24 cellular contexts compared by ENCODE assay signal in genomic region chr17:57328109-57328882, GRCh38.
A peak's percentile ranks its signal among the peaks of the same experiment; 100 is the strongest.
DNase-seq lines count a peak whose midpoint lies in the region; ATAC-seq and TF ChIP-seq lines count a peak whose summit lies in the region.
"Had no signal": no experiment of that assay in that cellular context is flagged by ENCODE, and none has a peak within 500 bp of the region (broad histone marks: within the 10 kb centered on the region; RNA-seq: fewer than 3 reads in every experiment).

No MANE protein-coding gene starts in this region.

- no peak overlapping the region for H2BK12ac ChIP-seq in trophoblast cell (ENCODE audit: low read length)

- H3K36me3 ChIP-seq in DND-41 (ENCODE audit: insufficient read depth, low read length) (peaks cover 92% of the 10 kb centered on the region), Karpas-422 (ENCODE audit: insufficient read depth, low read length) (no peaks in the 10 kb centered on the region; the same call in 1 of the 2 replicates), trophoblast cell (ENCODE audit: control insufficient read depth in 1 of 2, insufficient read depth in 2 of 2, low read length in 2 of 2) (peaks cover 11 to 21% of the 10 kb centered on the region in 2 experiments)
- H3K36me3 ChIP-seq: suprapubic skin had no signal

- H4K12ac ChIP-seq in trophoblast cell (ENCODE audit: low read depth, low read length) = no peak overlapping the region

- no peak overlapping the region for H2BK5ac ChIP-seq in trophoblast cell (ENCODE audit: low read depth, low read length, poor library complexity)

- H3K4me1 Mint-ChIP-seq in activated T-helper 2 cell treated with anti-CD3 and anti-CD28 coated beads, Interferon-gamma antibody, Interleukin-2, Interleukin-4, amounts not matched to agents 10 μg/mL and 5 μg/mL and 100 μg/mL, durations not matched to agents 14 hours and 24 hours and 36 hours (ENCODE audit: low read depth) = peaks cover 40% of the 10 kb centered on the region

- in situ Hi-C loops in KBM-7 (cut with MboI; ENCODE audit: low pct_unique_long_range_greater_than_20kb, low sequenced_read_pairs) = no loop called here

- H3K4me1 ChIP-seq in DND-41 (ENCODE audit: insufficient read depth, low read length) = peaks cover 49% of the 10 kb centered on the region
- H3K4me1 ChIP-seq in Karpas-422 (ENCODE audit: low read length) = peaks cover 39% of the 10 kb centered on the region
- no peaks in the 10 kb centered on the region for H3K4me1 ChIP-seq in trophoblast cell (ENCODE audit: control insufficient read depth in 1 of 2, insufficient read depth in 2 of 2, low read length in 2 of 2)
- H3K4me1 ChIP-seq: esophagus squamous epithelium, suprapubic skin had no signal

- H2AFZ ChIP-seq in DND-41 (ENCODE audit: low read depth, low read length) = no peak overlapping the region
- H2AFZ ChIP-seq in Karpas-422 (ENCODE audit: low read length) = no peak overlapping the region
- H2AFZ ChIP-seq in trophoblast cell (ENCODE audit: insufficient read depth, low read length, poor library complexity) = no peak overlapping the region

- no peak for TF ChIP-seq CTCF in DND-41 (IDR thresholded peaks at IDR 0.05; ENCODE audit: borderline replicate concordance, extremely low read depth, low read length, poor library complexity, severe bottlenecking)

- no CpG with 5 or more reads among the region's 1 CpG for WGBS in trophoblast cell (ENCODE audit: extremely low coverage, insufficient coverage, insufficient read length)

- H3K14ac ChIP-seq in trophoblast cell (ENCODE audit: low read length) = no peak overlapping the region

- H4K91ac ChIP-seq in trophoblast cell (ENCODE audit: low read depth, low read length) = no peak overlapping the region

- peaks cover 46% of the 10 kb centered on the region for H3K36me3 Mint-ChIP-seq in activated T-helper 2 cell treated with anti-CD3 and anti-CD28 coated beads, Interferon-gamma antibody, Interleukin-2, Interleukin-4, amounts not matched to agents 10 μg/mL and 5 μg/mL and 100 μg/mL, durations not matched to agents 14 hours and 24 hours and 36 hours (ENCODE audit: low read depth)

- H4K20me1 ChIP-seq in DND-41 (ENCODE audit: insufficient read depth, low read length) (peaks cover 80% of the 10 kb centered on the region), Karpas-422 (ENCODE audit: insufficient read depth, low read depth, low read length) (peaks cover 3% of the 10 kb centered on the region; the same call in 1 of the 2 replicates)

- DNase-seq in DND-41 (peak; percentile 26), Karpas-422 (peak; percentile 51), non-pigmented ciliary epithelial cell (ENCODE audit: low read depth) (peak; percentile 5), trophoblast cell (no peak), KBM-7 (no peak), AG20443 (ENCODE audit: low spot score) (no peak)
- DNase-seq in activated T-helper 2 cell treated with anti-CD3 and anti-CD28 coated beads, Interferon-gamma antibody, Interleukin-2, Interleukin-4, amounts not matched to agents 10 μg/mL and 5 μg/mL and 100 μg/mL, durations not matched to agents 14 hours and 24 hours and 36 hours (ENCODE audit: low spot score) = no peak
- DNase-seq: activated CD8-positive, alpha-beta memory T cell treated with anti-CD3 and anti-CD28 coated beads for 24 hours; activated naive CD4-positive, alpha-beta T cell; activated T-cell treated with anti-CD3 and anti-CD28 coated beads, Interleukin-2, amount 50 U/mL, for 1 hour; C1 segment of cervical spinal cord; Calu3; effector memory CD8-positive, alpha-beta T cell; esophagus squamous epithelium; NCI-H1417; NCI-H446; NK-92 treated with Interleukin-12 subunit alpha and Interleukin-12 subunit beta, amount 100 ng/mL, for 24 hours; stimulated activated CD4-positive, alpha-beta T cell treated with anti-CD3 and anti-CD28 coated beads, Interleukin-4, amount 100 ng/mL, for 24 hours; stimulated activated naive B cell treated with anti-CD40 and anti-IgM and Interleukin-4, amounts not matched to agents 10 μg/mL and 1 μg/mL and 100 μg/mL, for 72 hours had no signal

- no peak overlapping the region for H3K4me3 ChIP-seq in DND-41 (ENCODE audit: low read depth in 1 of 2, low read length in 2 of 2)
- no peak overlapping the region for H3K4me3 ChIP-seq in Karpas-422 (ENCODE audit: low read length)
- H3K4me3 ChIP-seq in trophoblast cell (ENCODE audit: low read depth, low read length) = no peak overlapping the region
- H3K4me3 ChIP-seq: esophagus squamous epithelium, GM12878, lung, suprapubic skin had no signal

- no peak overlapping the region for H3K4ac ChIP-seq in trophoblast cell (ENCODE audit: low read depth, low read length)

- H3K27ac Mint-ChIP-seq in activated T-helper 2 cell treated with anti-CD3 and anti-CD28 coated beads, Interferon-gamma antibody, Interleukin-2, Interleukin-4, amounts not matched to agents 10 μg/mL and 5 μg/mL and 100 μg/mL, durations not matched to agents 14 hours and 24 hours and 36 hours = peak overlapping the region; percentile 8
- H3K27ac Mint-ChIP-seq: stimulated activated naive B cell treated with anti-CD40 and anti-IgM and Interleukin-4, amounts not matched to agents 10 μg/mL and 1 μg/mL and 100 μg/mL, for 72 hours; T-helper 1 cell treated with Interleukin-12 subunit alpha and Interleukin-12 subunit beta and Interleukin-4 antibody, amounts not matched to agents 30 μg/mL and 1 μg/mL, for 36 hours had no signal

- intact Hi-C loops in activated T-helper 2 cell treated with anti-CD3 and anti-CD28 coated beads, Interferon-gamma antibody, Interleukin-2, Interleukin-4, amounts not matched to agents 10 μg/mL and 5 μg/mL and 100 μg/mL, durations not matched to agents 14 hours and 24 hours and 36 hours (cut with micrococcal nuclease) = no loop called here

- no peak overlapping the region for H3K4me3 Mint-ChIP-seq in activated T-helper 2 cell treated with anti-CD3 and anti-CD28 coated beads, Interferon-gamma antibody, Interleukin-2, Interleukin-4, amounts not matched to agents 10 μg/mL and 5 μg/mL and 100 μg/mL, durations not matched to agents 14 hours and 24 hours and 36 hours (ENCODE audit: low read depth)
- H3K4me3 Mint-ChIP-seq: effector memory CD8-positive, alpha-beta T cell; stimulated activated naive B cell treated with anti-CD40 and anti-IgM and Interleukin-4, amounts not matched to agents 10 μg/mL and 1 μg/mL and 100 μg/mL, for 72 hours; T-helper 1 cell treated with Interleukin-12 subunit alpha and Interleukin-12 subunit beta and Interleukin-4 antibody, amounts not matched to agents 30 μg/mL and 1 μg/mL, for 36 hours had no signal

- H3K9me3 ChIP-seq in DND-41 (ENCODE audit: insufficient read depth, low read length, severe bottlenecking) (no peaks in the 10 kb centered on the region), Karpas-422 (ENCODE audit: low read length) (no peaks in the 10 kb centered on the region), trophoblast cell (ENCODE audit: insufficient read depth, low read depth, low read length) (no peaks in the 10 kb centered on the region)
- H3K9me3 ChIP-seq: esophagus squamous epithelium, suprapubic skin had no signal

- H3K27me3 ChIP-seq in DND-41 (ENCODE audit: insufficient read depth, low read length, poor library complexity) = no peaks in the 10 kb centered on the region
- H3K27me3 ChIP-seq in Karpas-422 (ENCODE audit: low read length) = no peaks in the 10 kb centered on the region
- H3K27me3 ChIP-seq in trophoblast cell (ENCODE audit: insufficient read depth, low read length) = no peaks in the 10 kb centered on the region
- H3K27me3 ChIP-seq: esophagus squamous epithelium, suprapubic skin had no signal

- H4K8ac ChIP-seq in trophoblast cell (ENCODE audit: low read depth, low read length) = no peak overlapping the region

- ATAC-seq in DND-41 (ENCODE audit: insufficient read depth, low read depth) = peak; percentile 73
- ATAC-seq: effector memory CD8-positive, alpha-beta T cell; GM12878; Panc1; stimulated activated naive B cell treated with anti-CD40 and anti-IgM and Interleukin-4, amounts not matched to agents 10 μg/mL and 1 μg/mL and 100 μg/mL, for 72 hours had no signal

- H3K27ac ChIP-seq in DND-41 (ENCODE audit: low read length) (peak overlapping the region; percentile 59), Karpas-422 (ENCODE audit: low read length) (peak overlapping the region; percentile 72), trophoblast cell (ENCODE audit: low read depth, low read length) (no peak overlapping the region)
- H3K27ac ChIP-seq: esophagus squamous epithelium, suprapubic skin had no signal

- H2BK120ac ChIP-seq in trophoblast cell (ENCODE audit: insufficient read depth, low read length, poor library complexity) = no peak overlapping the region

- no peak overlapping the region for H3K18ac ChIP-seq in trophoblast cell (ENCODE audit: low read length)

- H3K9me2 ChIP-seq in Karpas-422 (replicated peaks; ENCODE audit: insufficient read depth, low read length) = no peaks in the 10 kb centered on the region

- H3K9me3 Mint-ChIP-seq in activated T-helper 2 cell treated with anti-CD3 and anti-CD28 coated beads, Interferon-gamma antibody, Interleukin-2, Interleukin-4, amounts not matched to agents 10 μg/mL and 5 μg/mL and 100 μg/mL, durations not matched to agents 14 hours and 24 hours and 36 hours = no peaks in the 10 kb centered on the region
- H3K9me3 Mint-ChIP-seq: effector memory CD8-positive, alpha-beta T cell; stimulated activated naive B cell treated with anti-CD40 and anti-IgM and Interleukin-4, amounts not matched to agents 10 μg/mL and 1 μg/mL and 100 μg/mL, for 72 hours; T-helper 1 cell treated with Interleukin-12 subunit alpha and Interleukin-12 subunit beta and Interleukin-4 antibody, amounts not matched to agents 30 μg/mL and 1 μg/mL, for 36 hours had no signal

- no peak overlapping the region for H3K23ac ChIP-seq in trophoblast cell (ENCODE audit: low read length)

- H3K79me2 ChIP-seq in DND-41 (ENCODE audit: insufficient read depth, low read length) = peaks cover 99% of the 10 kb centered on the region
- peaks cover 98% of the 10 kb centered on the region for H3K79me2 ChIP-seq in Karpas-422 (ENCODE audit: low read length)
- no peaks in the 10 kb centered on the region for H3K79me2 ChIP-seq in trophoblast cell (ENCODE audit: control insufficient read depth, insufficient read depth, low read length, poor library complexity)

- H3K79me1 ChIP-seq in trophoblast cell (ENCODE audit: low read length) = no peaks in the 10 kb centered on the region

- no peak overlapping the region for H3K4me2 ChIP-seq in DND-41 (ENCODE audit: insufficient read depth, low read length)
- H3K4me2 ChIP-seq in Karpas-422 (ENCODE audit: low read depth, low read length, poor library complexity, severe bottlenecking) = peak overlapping the region; percentile 27
- no peak overlapping the region for H3K4me2 ChIP-seq in trophoblast cell (ENCODE audit: low read length)

- H2AK5ac ChIP-seq in trophoblast cell (ENCODE audit: low read length) = no peak overlapping the region

- H3K9ac ChIP-seq in DND-41 (ENCODE audit: low read depth, low read length) (no peak overlapping the region), Karpas-422 (ENCODE audit: low read length) (no peak overlapping the region), trophoblast cell (ENCODE audit: low read length) (no peak overlapping the region)

- H3K27me3 Mint-ChIP-seq in activated T-helper 2 cell treated with anti-CD3 and anti-CD28 coated beads, Interferon-gamma antibody, Interleukin-2, Interleukin-4, amounts not matched to agents 10 μg/mL and 5 μg/mL and 100 μg/mL, durations not matched to agents 14 hours and 24 hours and 36 hours (ENCODE audit: low read depth) = no peaks in the 10 kb centered on the region
- H3K27me3 Mint-ChIP-seq: effector memory CD8-positive, alpha-beta T cell; stimulated activated naive B cell treated with anti-CD40 and anti-IgM and Interleukin-4, amounts not matched to agents 10 μg/mL and 1 μg/mL and 100 μg/mL, for 72 hours had no signal

Comparison
In these comparisons a context has a peak if more than half of its experiments do, and no peak if none do; other contexts are left out.
1. DNase-seq: peak in DND-41 (single experiment), Karpas-422 (single experiment) and non-pigmented ciliary epithelial cell (single experiment); none in activated T-helper 2 cell treated with anti-CD3 and anti-CD28 coated beads, Interferon-gamma antibody, Interleukin-2, Interleukin-4, amounts not matched to agents 10 μg/mL and 5 μg/mL and 100 μg/mL, durations not matched to agents 14 hours and 24 hours and 36 hours (single experiment), trophoblast cell (0 of 2), KBM-7 (single experiment) and AG20443 (single experiment).